8 cellular contexts compared by ENCODE assay signal in genomic region chr10:88114368-88114767, GRCh38.
DNase-seq lines count a peak whose midpoint lies in the region; ATAC-seq, FAIRE-seq and TF ChIP-seq lines count a peak whose summit lies in the region.

No MANE protein-coding gene starts in this region.

- H3K4me2 ChIP-seq in keratinocyte (ENCODE audit: control insufficient read depth, extremely low read depth, insufficient read depth, low read depth, low read length) = no peak overlapping the region

- peak; percentile 25 for DNase-seq in AG20443 (ENCODE audit: low spot score)
- DNase-seq in NB4 (ENCODE audit: low read depth) = peak; percentile 90
- no peak for DNase-seq in ascending aorta (ENCODE audit: low spot score in 2 of 2)
- DNase-seq in keratinocyte (ENCODE audit: low read depth, low spot score) = no peak
- DNase-seq in coronary artery (ENCODE audit: low spot score) = no peak
- no peak for DNase-seq in GM03348 (ENCODE audit: low spot score)

- no peaks in the 10 kb centered on the region for H3K79me2 ChIP-seq in keratinocyte (ENCODE audit: control insufficient read depth, insufficient read depth, low read length)

- intact Hi-C loops in ascending aorta (cut with DNase I) = loop anchor here (2.0 to 5.0 kb wide), 4 partner anchors 72 to 873 kb away; no protein-coding TSS in a partner anchor

- no peak for ATAC-seq in HG02970 (IDR thresholded peaks at IDR 0.05; ENCODE audit: low FRiP score, unreplicated experiment)

- H3K9me3 ChIP-seq in ascending aorta = no peaks in the 10 kb centered on the region
- H3K9me3 ChIP-seq in keratinocyte (ENCODE audit: control insufficient read depth, low read depth, low read length) = no peaks in the 10 kb centered on the region

- no peaks in the 10 kb centered on the region for H4K20me1 ChIP-seq in keratinocyte (ENCODE audit: control insufficient read depth, extremely low read depth, insufficient read depth, low read length)

- H3K27me3 ChIP-seq in ascending aorta (no peaks in the 10 kb centered on the region), keratinocyte (ENCODE audit: control insufficient read depth, extremely low read depth, insufficient read depth, low read length) (no peaks in the 10 kb centered on the region)

- H3K36me3 ChIP-seq in ascending aorta = no peaks in the 10 kb centered on the region
- H3K36me3 ChIP-seq in keratinocyte (ENCODE audit: control insufficient read depth in 2 of 2, extremely low read depth in 1 of 2, insufficient read depth in 2 of 2, low read length in 2 of 2) = no peaks in the 10 kb centered on the region

- H3K9me1 ChIP-seq in keratinocyte (ENCODE audit: control insufficient read depth, extremely low read depth, insufficient read depth, low read length) = no peaks in the 10 kb centered on the region

- no peak overlapping the region for H3K4me3 ChIP-seq in NB4 (ENCODE audit: low read depth, low read length)
- no peak overlapping the region for H3K4me3 ChIP-seq in ascending aorta
- H3K4me3 ChIP-seq in keratinocyte (ENCODE audit: control insufficient read depth in 2 of 3, extremely low read depth in 1 of 3, insufficient read depth in 2 of 3, low read depth in 1 of 3, low read length in 3 of 3) = no peak overlapping the region
- H3K4me3 ChIP-seq in coronary artery = no peak overlapping the region

- no peak overlapping the region for H3K27ac ChIP-seq in ascending aorta
- H3K27ac ChIP-seq in keratinocyte (ENCODE audit: control insufficient read depth, insufficient read depth, low read length) = no peak overlapping the region
- no peak overlapping the region for H3K27ac ChIP-seq in coronary artery

- peaks cover 4 to 11% of the 10 kb centered on the region in 2 donors for H3K4me1 ChIP-seq in ascending aorta
- peaks cover 28% of the 10 kb centered on the region for H3K4me1 ChIP-seq in keratinocyte (ENCODE audit: control insufficient read depth, extremely low read depth, insufficient read depth, low read length)

- peak; percentile 34 for FAIRE-seq in keratinocyte (lab: Jason Lieb, UNC)

- TF ChIP-seq POLR2A in NB4 (IDR thresholded peaks at IDR 0.05; ENCODE audit: extremely low read depth, insufficient read length) = no peak

- dilution Hi-C loops in keratinocyte (cut with MboI; ENCODE audit: extremely low pct_ligation_motif_present, low sequenced_read_pairs) = no loop called here

- peak; percentile 96 for TF ChIP-seq CTCF in GM12872 (IDR thresholded peaks at IDR 0.05; ENCODE audit: insufficient read depth, low read depth, low read length)
- peak; percentile 93 for TF ChIP-seq CTCF in NB4 (IDR thresholded peaks at IDR 0.05; ENCODE audit: low read depth, low read length)
- peak; percentile 15 to 55 (median 46) for TF ChIP-seq CTCF in ascending aorta (IDR thresholded peaks at IDR 0.05)
- TF ChIP-seq CTCF in keratinocyte (optimal IDR thresholded peaks at IDR 0.05 in 1 of 3, IDR thresholded peaks at IDR 0.05 in 1 of 3, conservative IDR thresholded peaks at IDR 0.05 in 1 of 3; ENCODE audit: extremely low read depth in 1 of 3, insufficient read depth in 2 of 3, low read length in 3 of 3) = peak; percentile 45 to 64 (median 64)
- TF ChIP-seq CTCF in coronary artery (IDR thresholded peaks at IDR 0.05) = no peak

- no peak overlapping the region for H3K9ac ChIP-seq in keratinocyte (ENCODE audit: control insufficient read depth, extremely low read depth, insufficient read depth, low read length)

- no peak overlapping the region for H2AFZ ChIP-seq in keratinocyte (ENCODE audit: control insufficient read depth, low read length)

Comparison
In these comparisons a context has a peak if more than half of its experiments do, and no peak if none do; other contexts are left out.
1. DNase-seq: peak in AG20443 (single experiment) and NB4 (single experiment); none in ascending aorta (0 of 2), keratinocyte (single experiment), coronary artery (single experiment) and GM03348 (single experiment).